ENCODE assay signal across 8 cellular contexts in genomic region chr6:33419580-33420492, GRCh38. TPM values are rescaled to one million over a fixed set of nuclear protein-coding genes. Genes with fewer than 3 reads are reported as not detected.
A peak's percentile ranks its signal among the peaks of the same experiment; 100 is the strongest.
DNase-seq lines count a peak whose midpoint lies in the region; ATAC-seq and TF ChIP-seq lines count a peak whose summit lies in the region.

Gene SYNGAP1 (plus strand): TSS chr6:33420065. CDS start chr6:33420265, 200 bp downstream.

- H3K27ac Mint-ChIP-seq in T-helper 17 cell, result peak within 1 kb of the TSS; percentile 100

- H3K4me3 ChIP-seq in HUES64 (ENCODE audit: low read length) (peak within 1 kb of the TSS; percentile 90), colonic mucosa (no peak within 1 kb of the TSS), lower lobe of right lung (peak within 1 kb of the TSS; percentile 85)

- H3K36me3 ChIP-seq in HUES64 (ENCODE audit: insufficient read depth, low read length), result peaks cover 34% of the 10 kb centered on the region
- H3K36me3 ChIP-seq in colonic mucosa, result no peaks in the 10 kb centered on the region
- H3K36me3 ChIP-seq in lower lobe of right lung, result peaks cover 18% of the 10 kb centered on the region

- peaks cover 74% of the 10 kb centered on the region for H3K4me1 Mint-ChIP-seq in T-helper 17 cell

- peaks cover 31% of the 10 kb centered on the region for H3K4me1 ChIP-seq in HUES64 (ENCODE audit: insufficient read depth, low read length)
- peaks cover 7% of the 10 kb centered on the region for H3K4me1 ChIP-seq in colonic mucosa
- peaks cover 46% of the 10 kb centered on the region for H3K4me1 ChIP-seq in lower lobe of right lung

- H3K36me3 Mint-ChIP-seq in T-helper 17 cell (ENCODE audit: low read depth), result peaks cover 3% of the 10 kb centered on the region

- peak in 1 of 3 donors; percentile 29 for DNase-seq in T-helper 17 cell
- DNase-seq in colonic mucosa, result no peak
- DNase-seq in lower lobe of right lung, result no peak
- peak; percentile 67 for DNase-seq in stimulated activated naive CD8-positive, alpha-beta T cell treated with anti-CD3 and anti-CD28 coated beads, Interleukin-15, Interleukin-2, amounts not matched to agents 100 U/mL and 50 U/mL, for 24 hours
- no peak for DNase-seq in KBM-7
- no peak for DNase-seq in NCI-H187 (lab: John Stamatoyannopoulos, UW)
- DNase-seq in NCI-H2029 (lab: John Stamatoyannopoulos, UW), result no peak

- H3K27me3 ChIP-seq in HUES64 (ENCODE audit: insufficient read depth, low read length) (no peaks in the 10 kb centered on the region), colonic mucosa (no peaks in the 10 kb centered on the region), lower lobe of right lung (ENCODE audit: low read depth) (no peaks in the 10 kb centered on the region)

- TF ChIP-seq CTCF in colonic mucosa (IDR thresholded peaks at IDR 0.05) (no peak), lower lobe of right lung (IDR thresholded peaks at IDR 0.05) (no peak)

- WGBS in HUES64, result 1% methylated on average over 15 of the region's 22 CpGs

- H3K27me3 Mint-ChIP-seq in T-helper 17 cell, result no peaks in the 10 kb centered on the region

- H3K9me3 ChIP-seq in HUES64 (ENCODE audit: insufficient read depth, low read depth, low read length), result no peaks in the 10 kb centered on the region
- H3K9me3 ChIP-seq in T-helper 17 cell (ENCODE audit: control insufficient read depth, low read length, poor library complexity, severe bottlenecking), result no peaks in the 10 kb centered on the region
- no peaks in the 10 kb centered on the region for H3K9me3 ChIP-seq in colonic mucosa
- no peaks in the 10 kb centered on the region for H3K9me3 ChIP-seq in lower lobe of right lung

- in situ Hi-C loops in KBM-7 (cut with MboI; ENCODE audit: low pct_unique_long_range_greater_than_20kb, low sequenced_read_pairs), result no loop called here

- peak within 1 kb of the TSS; percentile 63 for H3K9ac ChIP-seq in HUES64 (ENCODE audit: low read depth, low read length)
- peak within 1 kb of the TSS; percentile 67 to 93 for H3K9ac ChIP-seq in colonic mucosa (ENCODE audit: low read depth in 2 of 2, low read length in 2 of 2)

- peak within 1 kb of the TSS; percentile 97 for H3K4me3 Mint-ChIP-seq in T-helper 17 cell

- ATAC-seq in T-helper 17 cell, result no peak
- no peak for ATAC-seq in lower lobe of right lung
- ATAC-seq in stimulated activated naive CD8-positive, alpha-beta T cell treated with anti-CD3 and anti-CD28 coated beads, Interleukin-15, Interleukin-2, amounts not matched to agents 100 U/mL and 50 U/mL, for 24 hours, result no peak

- H3K27ac ChIP-seq in HUES64 (ENCODE audit: low read depth, low read length), result peak within 1 kb of the TSS; percentile 82
- H3K27ac ChIP-seq in colonic mucosa, result peak within 1 kb of the TSS; percentile 79
- peak within 1 kb of the TSS; percentile 94 for H3K27ac ChIP-seq in lower lobe of right lung

- intact Hi-C loops in colonic mucosa (cut with DNase I), result loop anchor here (10.0 kb wide), 1 partner anchor 105 kb away; the partner anchor contains the start of genes TAPBP and ZBTB22
- intact Hi-C loops in lower lobe of right lung (cut with DNase I), result no loop called here

RNA-seq across cellular contexts. Expression of gene SYNGAP1, which starts in this region (rescaled TPM):
- polyA plus RNA-seq in HUES64 (2013, experiment 1 of 2), result 51.5 TPM
- polyA plus RNA-seq in HUES64 (2013, experiment 2 of 2), result 50.1 TPM
- 10 to 100 TPM; 82.3 to 83.9 TPM for total RNA-seq in T-helper 17 cell
- 10 to 100 TPM in 1 of 2 donors, 1 to 10 TPM in 1; 5.3 to 10.4 TPM for total RNA-seq in colonic mucosa
- total RNA-seq in lower lobe of right lung, result 21.6 TPM
